17 cellular contexts compared by ENCODE assay signal in genomic region chr1:155947292-155947691, GRCh38. TPM values are rescaled to one million over a fixed set of nuclear protein-coding genes. Genes with fewer than 3 reads are reported as not detected.
A peak's percentile ranks its signal among the peaks of the same experiment; 100 is the strongest.
DNase-seq lines count a peak whose midpoint lies in the region; ATAC-seq and TF ChIP-seq lines count a peak whose summit lies in the region.
"Had no signal": no experiment of that assay in that cellular context is flagged by ENCODE, and none has a peak within 500 bp of the region (broad histone marks: within the 10 kb centered on the region; RNA-seq: fewer than 3 reads in every experiment).

No MANE protein-coding gene starts in this region.

- peaks cover 45% of the 10 kb centered on the region for H3K36me3 Mint-ChIP-seq in T-helper 1 cell treated with Interleukin-12 subunit alpha and Interleukin-12 subunit beta and Interleukin-4 antibody, amounts not matched to agents 30 μg/mL and 1 μg/mL, for 36 hours (ENCODE audit: low read depth)
- H3K36me3 Mint-ChIP-seq in IgD-negative memory B cell: peaks cover 8% of the 10 kb centered on the region
- peaks cover 26 to 48% of the 10 kb centered on the region in 2 donors for H3K36me3 Mint-ChIP-seq in activated naive CD4-positive, alpha-beta T cell treated with anti-CD3 and anti-CD28 coated beads, Interleukin-2, amount 50 U/mL, for 72 hours
- H3K36me3 Mint-ChIP-seq in neural progenitor cell: peaks cover 12% of the 10 kb centered on the region

- H3K36me3 ChIP-seq in neural progenitor cell (peaks cover 7% of the 10 kb centered on the region), brain microvascular endothelial cell (replicated peaks) (peaks cover 67% of the 10 kb centered on the region)

- DNase-seq in T-helper 1 cell: no peak
- no peak for DNase-seq in activated naive CD4-positive, alpha-beta T cell treated with anti-CD3 and anti-CD28 coated beads, Interleukin-2, amount 50 U/mL, for 72 hours (ENCODE audit: low spot score in 2 of 2)
- no peak for DNase-seq in neural progenitor cell (ENCODE audit: low spot score)
- no peak for DNase-seq in posterior cingulate gyrus
- DNase-seq in brain microvascular endothelial cell: no peak
- DNase-seq: Caco-2; Kasumi-1; NCI-H187 treated with DMSO at 0.1 percent for 48 hours; NCI-H524 treated with DMSO at 0.1 percent for 48 hours; stimulated activated CD4-positive, alpha-beta T cell treated with anti-CD3 and anti-CD28 coated beads, Interleukin-4, amount 100 ng/mL, for 24 hours had no signal

- peak overlapping the region; percentile 87 for H3K27ac Mint-ChIP-seq in T-helper 1 cell treated with Interleukin-12 subunit alpha and Interleukin-12 subunit beta and Interleukin-4 antibody, amounts not matched to agents 30 μg/mL and 1 μg/mL, for 36 hours
- H3K27ac Mint-ChIP-seq in IgD-negative memory B cell (peak overlapping the region; percentile 85 to 96 (median 94)), neural progenitor cell (no peak overlapping the region)
- peak overlapping the region; percentile 84 to 94 for H3K27ac Mint-ChIP-seq in activated naive CD4-positive, alpha-beta T cell treated with anti-CD3 and anti-CD28 coated beads, Interleukin-2, amount 50 U/mL, for 72 hours

- ATAC-seq in activated naive CD4-positive, alpha-beta T cell treated with anti-CD3 and anti-CD28 coated beads, Interleukin-2, amount 50 U/mL, for 72 hours: no peak
- no peak for ATAC-seq in GM21423 (IDR thresholded peaks at IDR 0.05; ENCODE audit: unreplicated experiment)

- no peaks in the 10 kb centered on the region for H3K27me3 ChIP-seq in neural progenitor cell
- H3K27me3 ChIP-seq in brain microvascular endothelial cell (replicated peaks): no peaks in the 10 kb centered on the region

- H2AFZ ChIP-seq in neural progenitor cell (replicated peaks): no peak overlapping the region

- in situ Hi-C loops in brain microvascular endothelial cell (cut with HindIII; ENCODE audit: low pct_ligation_motif_present, low sequenced_read_pairs): no loop called here

- H3K79me2 ChIP-seq in neural progenitor cell (ENCODE audit: low read depth): no peaks in the 10 kb centered on the region

- H3K4me3 Mint-ChIP-seq in T-helper 1 cell treated with Interleukin-12 subunit alpha and Interleukin-12 subunit beta and Interleukin-4 antibody, amounts not matched to agents 30 μg/mL and 1 μg/mL, for 36 hours: peak overlapping the region; percentile 14
- H3K4me3 Mint-ChIP-seq in IgD-negative memory B cell (peak overlapping the region in 1 of 4 donors; percentile 69), neural progenitor cell (no peak overlapping the region)

- H3K4me3 ChIP-seq in neural progenitor cell (no peak overlapping the region), brain microvascular endothelial cell (ENCODE audit: low read depth, low read length) (no peak overlapping the region)

- peaks cover 10% of the 10 kb centered on the region for H3K4me1 ChIP-seq in neural progenitor cell

- no peak for TF ChIP-seq CTCF in neural progenitor cell (IDR thresholded peaks at IDR 0.05)
- TF ChIP-seq CTCF in brain microvascular endothelial cell (IDR thresholded peaks at IDR 0.05; ENCODE audit: low read depth, low read length, missing control alignments): no peak

- H3F3A ChIP-seq in neural progenitor cell (ENCODE audit: low read depth): peaks cover 34% of the 10 kb centered on the region

- peaks cover 34% of the 10 kb centered on the region for H3K4me1 Mint-ChIP-seq in T-helper 1 cell treated with Interleukin-12 subunit alpha and Interleukin-12 subunit beta and Interleukin-4 antibody, amounts not matched to agents 30 μg/mL and 1 μg/mL, for 36 hours (ENCODE audit: low read depth)
- H3K4me1 Mint-ChIP-seq in IgD-negative memory B cell (peaks cover 17 to 39% (median 34%) of the 10 kb centered on the region in 3 donors), neural progenitor cell (peaks cover 7% of the 10 kb centered on the region)

- peaks cover 3% of the 10 kb centered on the region for H4K20me1 ChIP-seq in neural progenitor cell (ENCODE audit: low read depth)

- no peaks in the 10 kb centered on the region for H3K9me3 ChIP-seq in neural progenitor cell (ENCODE audit: low read depth)
- H3K9me3 ChIP-seq: Caco-2 had no signal

- H3K27me3 Mint-ChIP-seq in T-helper 1 cell treated with Interleukin-12 subunit alpha and Interleukin-12 subunit beta and Interleukin-4 antibody, amounts not matched to agents 30 μg/mL and 1 μg/mL, for 36 hours (ENCODE audit: low read depth): no peaks in the 10 kb centered on the region
- H3K27me3 Mint-ChIP-seq in IgD-negative memory B cell (no peaks in the 10 kb centered on the region), neural progenitor cell (ENCODE audit: insufficient read depth, low read depth) (peaks cover 6% of the 10 kb centered on the region)

- H3K27ac ChIP-seq in neural progenitor cell (peak overlapping the region; percentile 65), brain microvascular endothelial cell (no peak overlapping the region)
- H3K27ac ChIP-seq: 22Rv1 had no signal

- intact Hi-C loops in posterior cingulate gyrus (cut with DNase I): no loop called here

- H3K4me2 ChIP-seq in neural progenitor cell: no peak overlapping the region

- no peak overlapping the region for H3K9ac ChIP-seq in neural progenitor cell

- H3K9me3 Mint-ChIP-seq in T-helper 1 cell treated with Interleukin-12 subunit alpha and Interleukin-12 subunit beta and Interleukin-4 antibody, amounts not matched to agents 30 μg/mL and 1 μg/mL, for 36 hours: no peaks in the 10 kb centered on the region
- H3K9me3 Mint-ChIP-seq in IgD-negative memory B cell: no peaks in the 10 kb centered on the region
- no peaks in the 10 kb centered on the region for H3K9me3 Mint-ChIP-seq in activated naive CD4-positive, alpha-beta T cell treated with anti-CD3 and anti-CD28 coated beads, Interleukin-2, amount 50 U/mL, for 72 hours
- H3K9me3 Mint-ChIP-seq in neural progenitor cell: no peaks in the 10 kb centered on the region

RNA-seq across cellular contexts. Expression of gene RXFP4, which starts 5.9 kb away (rescaled TPM):
- 0.78 TPM for polyA plus RNA-seq in IgD-negative memory B cell
- total RNA-seq in activated naive CD4-positive, alpha-beta T cell treated with anti-CD3 and anti-CD28 coated beads, Interleukin-2, amount 50 U/mL, for 72 hours: not detected
- total RNA-seq in neural progenitor cell (ENCODE audit: low replicate concordance): not detected in 2 replicates
- total RNA-seq: aorta, Caco-2, H4 had no signal
- polyA plus RNA-seq: aorta, neural cell had no signal

RNA-seq across cellular contexts. Expression of gene KHDC4, which starts 13.1 kb away (rescaled TPM):
- 8.0 TPM for polyA plus RNA-seq in IgD-negative memory B cell
- total RNA-seq in activated naive CD4-positive, alpha-beta T cell treated with anti-CD3 and anti-CD28 coated beads, Interleukin-2, amount 50 U/mL, for 72 hours: 100 to 1,000 TPM in 1 of 2 donors, 10 to 100 TPM in 1; 81.2 to 100 TPM
- 91.5 and 91.9 TPM in 2 replicates for total RNA-seq in neural progenitor cell (ENCODE audit: low replicate concordance)

RNA-seq across cellular contexts. Expression of gene ARHGEF2, which starts 31.1 kb away (rescaled TPM):
- 43.9 TPM for polyA plus RNA-seq in IgD-negative memory B cell
- total RNA-seq in activated naive CD4-positive, alpha-beta T cell treated with anti-CD3 and anti-CD28 coated beads, Interleukin-2, amount 50 U/mL, for 72 hours: 100 to 1,000 TPM; 131 to 238 TPM
- 79.7 and 108 TPM in 2 replicates for total RNA-seq in neural progenitor cell (ENCODE audit: low replicate concordance)

RNA-seq across cellular contexts. Expression of gene RIT1, which starts 36.1 kb away (rescaled TPM):
- 12.7 TPM for polyA plus RNA-seq in IgD-negative memory B cell
- total RNA-seq in activated naive CD4-positive, alpha-beta T cell treated with anti-CD3 and anti-CD28 coated beads, Interleukin-2, amount 50 U/mL, for 72 hours: 10 to 100 TPM; 33.1 to 49.2 TPM
- total RNA-seq in neural progenitor cell (ENCODE audit: low replicate concordance): 41.5 and 51.3 TPM in 2 replicates
